8 cellular contexts compared by ENCODE assay signal in genomic region chr3:194472290-194472920, GRCh38. TPM values are rescaled to one million over a fixed set of nuclear protein-coding genes. Genes with fewer than 3 reads are reported as not detected.
DNase-seq lines count a peak whose midpoint lies in the region; ATAC-seq, FAIRE-seq and TF ChIP-seq lines count a peak whose summit lies in the region.

No MANE protein-coding gene starts in this region.

- no peak overlapping the region for H3K4me2 ChIP-seq in K562 (ENCODE audit: insufficient read depth, low read length)

- no peak overlapping the region for H2AFZ ChIP-seq in K562 (ENCODE audit: low read depth, low read length)

- TF ChIP-seq POLR2A in K562 (conservative IDR thresholded peaks at IDR 0.05): no peak

- CTCF ChIA-PET in K562 (lab: Yijun Ruan, JAX; ENCODE audit: low intra/inter-chr PET ratio): interaction anchor here (0.8 to 1.9 kb wide), 5 partner anchors 15 to 122 kb away, joined by 3 to 23 read pairs (median 5); partner anchors contain the start of gene ATP13A3

- peak; percentile 78 to 98 (median 86) for TF ChIP-seq CTCF in K562 (IDR thresholded peaks at IDR 0.05 in 2 of 3, conservative IDR thresholded peaks at IDR 0.05 in 1 of 3; ENCODE audit: insufficient read depth in 2 of 3, low read depth in 1 of 3, low read length in 3 of 3)

- no peak overlapping the region for H3K4me3 ChIP-seq in K562

- peaks cover 99% of the 10 kb centered on the region for H3K79me2 ChIP-seq in K562 (ENCODE audit: control insufficient read depth, insufficient read depth, low read length)

- H3K9me1 ChIP-seq in K562 (ENCODE audit: control insufficient read depth, insufficient read depth, low read length): no peaks in the 10 kb centered on the region

- POLR2A ChIA-PET in K562 (lab: Yijun Ruan, JAX): interaction anchor here (0.6 to 1.4 kb wide), 9 partner anchors 11 to 1237 kb away, joined by 3 to 7 read pairs (median 3); no protein-coding TSS in a partner anchor

- H3K27me3 ChIP-seq in K562 (ENCODE audit: control insufficient read depth in 2 of 2, insufficient read depth in 2 of 2, low read length in 2 of 2): no peaks in the 10 kb centered on the region

- FAIRE-seq in K562 (lab: Jason Lieb, UNC): peak; percentile 6
- FAIRE-seq in islet of Langerhans (lab: Jason Lieb, UNC): peak; percentile 91

- peaks cover 30% of the 10 kb centered on the region; the same call in 1 of the 2 replicates for H4K20me1 ChIP-seq in K562 (replicated peaks; ENCODE audit: control insufficient read depth, insufficient read depth, low read length)

- peak; percentile 98 for TF ChIP-seq RAD21 in K562 (CRISPR knock-in tag; conservative IDR thresholded peaks at IDR 0.05 in 1 of 2, IDR thresholded peaks at IDR 0.05 in 1 of 2)

- H3K9ac ChIP-seq in K562 (ENCODE audit: insufficient read depth in 1 of 2, low read depth in 2 of 2, low read length in 2 of 2): no peak overlapping the region

- peak; percentile 10 for DNase-seq in COLO668 (lab: John Stamatoyannopoulos, UW; ENCODE audit: unreplicated experiment)
- peak; percentile 81 for DNase-seq in NCI-H69 (lab: John Stamatoyannopoulos, UW)
- peak; percentile 29 to 67 (median 36) for DNase-seq in K562 (ENCODE audit: extremely low read depth in 1 of 4, low spot score in 3 of 4)
- DNase-seq in stromal cell of bone marrow (ENCODE audit: low read depth): peak; percentile 60

- in situ Hi-C loops in K562 (cut with MboI): no loop called here

- intact Hi-C loops in K562 (cut with micrococcal nuclease): loop anchor here (1.0 kb wide), 4 partner anchors 48 to 161 kb away; partner anchors contain the start of gene TMEM44

- peak; percentile 74 for ATAC-seq in GM18867 (IDR thresholded peaks at IDR 0.05; ENCODE audit: unreplicated experiment)
- peak; percentile 75 for ATAC-seq in HG03280 (IDR thresholded peaks at IDR 0.05; ENCODE audit: unreplicated experiment)
- peak; percentile 81 for ATAC-seq in K562
- no peak for ATAC-seq in GM18858 (IDR thresholded peaks at IDR 0.05; ENCODE audit: unreplicated experiment)

- no TSS peak for BruUV-seq in K562 (replicated peaks; lab: Mats Ljungman, UMichigan)

- H3K4me1 ChIP-seq in K562 (replicated peaks in 1 of 2; ENCODE audit: control insufficient read depth in 2 of 2, insufficient read depth in 2 of 2, low read length in 2 of 2): peaks cover 0 to 19% of the 10 kb centered on the region in 2 experiments; a peak in 4 of 5 replicates

- H3K9me3 ChIP-seq in K562 (replicated peaks; ENCODE audit: control insufficient read depth, insufficient read depth, low read depth, low read length): no peaks in the 10 kb centered on the region

- no peak for TF ChIP-seq EP300 in K562 (IDR thresholded peaks at IDR 0.05; ENCODE audit: low read length)

- H3K36me3 ChIP-seq in K562 (ENCODE audit: control insufficient read depth, insufficient read depth, low read length): peaks cover 17% of the 10 kb centered on the region; the same call in 1 of the 3 replicates

- 63% methylated on average over 4 of the region's 4 CpGs for WGBS in K562 (ENCODE audit: insufficient coverage, low coverage, missing lambda C conversion rate)

- H3K27ac ChIP-seq in K562 (ENCODE audit: extremely low read depth, low read depth, low read length): no peak overlapping the region

TF ChIP-seq in K562, 482 proteins besides CTCF, POLR2A, EP300 and RAD21 (continues in another document):
- TF ChIP-seq ZNF75A (CRISPR knock-in tag; IDR thresholded peaks at IDR 0.05) (no peak), EGR1 (conservative IDR thresholded peaks at IDR 0.05) (no peak), POU5F1 (IDR thresholded peaks at IDR 0.05; ENCODE audit: borderline replicate concordance, low read depth, low read length, partially characterized antibody) (no peak), MAZ (CRISPR knock-in tag; conservative IDR thresholded peaks at IDR 0.05 in 1 of 2, IDR thresholded peaks at IDR 0.05 in 1 of 2) (peak in 1 of 2 experiments; percentile 67; a peak in 1 of 4 replicates), TAF15 (IDR thresholded peaks at IDR 0.05; ENCODE audit: low read depth, low read length) (no peak), PRDM10 (IDR thresholded peaks at IDR 0.05; ENCODE audit: partially characterized antibody) (no peak), CREM (IDR thresholded peaks at IDR 0.05; ENCODE audit: low read depth) (no peak), POLR2B (IDR thresholded peaks at IDR 0.05; ENCODE audit: low read depth, partially characterized antibody) (no peak), MNT (conservative IDR thresholded peaks at IDR 0.05) (0 out of 4 replicates have a peak, but pooled peaks of 1 of the 2 experiments have one; percentile 14), CEBPG (CRISPR knock-in tag; IDR thresholded peaks at IDR 0.05) (no peak), CEBPG (tag; conservative IDR thresholded peaks at IDR 0.05 in 1 of 2, IDR thresholded peaks at IDR 0.05 in 1 of 2) (peak in 1 of 2 experiments; percentile 48; a peak in 1 of 4 replicates), CEBPB (tag; IDR thresholded peaks at IDR 0.05) (peak; percentile 39; the same call in 1 of the 2 replicates), ATF7 (IDR thresholded peaks at IDR 0.05) (no peak), GABPB1 (CRISPR knock-in tag; IDR thresholded peaks at IDR 0.05) (no peak), ZNF134 (CRISPR knock-in tag; conservative IDR thresholded peaks at IDR 0.05) (no peak), SP2 (IDR thresholded peaks at IDR 0.05; ENCODE audit: extremely low read depth, low read depth, low read length, poor library complexity, severe bottlenecking) (no peak), ELF4 (CRISPR knock-in tag; IDR thresholded peaks at IDR 0.05) (no peak), RFX5 (IDR thresholded peaks at IDR 0.05; ENCODE audit: low read depth, low read length) (no peak)

RNA-seq across cellular contexts. Expression of gene ATP13A3, which starts 14.4 kb away (rescaled TPM):
- 187 and 569 TPM in 2 replicates for total RNA-seq in K562 (2011; cell fraction: chromatin; rRNA removed; ENCODE audit: low replicate concordance)
- total RNA-seq in K562 (2011; cell fraction: nucleolus; rRNA removed): 75.4 and 99.2 TPM in 2 replicates
- 212 and 321 TPM in 2 replicates for total RNA-seq in K562 (2011; cell fraction: nucleoplasm; rRNA removed)
- total RNA-seq in K562 (2014; rRNA removed) (72.3 and 86.6 TPM in 2 replicates), K562 (2014; rRNA removed; fragmentation: Illumina TruSeq; extraction: Trizol) (116 and 120 TPM in 2 replicates), K562 (2015; rRNA removed; fragmentation: Illumina TruSeq; extraction: Trizol) (87.3 and 95.8 TPM in 2 replicates), K562 (2021) (85.4 and 95.2 TPM in 2 replicates)
- polyA plus RNA-seq in K562 (2011; rRNA removed) (99.4 and 135 TPM in 2 replicates), K562 (2014; fragmentation: Illumina TruSeq; extraction: Trizol) (65.9 and 77.7 TPM in 2 replicates), K562 (2014; fragmentation: Nextera tagmentation; extraction: Ambion mirVana) (10 to 100 TPM; 16.6 to 16.8 TPM), K562 (2014; rRNA removed) (46.2 and 54.7 TPM in 2 replicates)
- polyA plus RNA-seq in K562 (2011; cell fraction: cytosol; rRNA removed): 14.3 and 36.7 TPM in 2 replicates
- 52.7 and 77.5 TPM in 2 replicates for polyA plus RNA-seq in K562 (2011; cell fraction: nucleus; rRNA removed)
- polyA plus RNA-seq in K562 (2012): 35.4 and 37.3 TPM in 2 replicates
- polyA minus RNA-seq in K562 (2011; rRNA and poly(A)+ RNA removed): 360 and 406 TPM in 2 replicates
- 76.2 and 93.9 TPM in 2 replicates for polyA minus RNA-seq in K562 (2011; cell fraction: cytosol; rRNA and poly(A)+ RNA removed)
- 87.1 and 158 TPM in 2 replicates for polyA minus RNA-seq in K562 (2011; cell fraction: nucleus; rRNA and poly(A)+ RNA removed)

Comparison
In these comparisons a context has a peak if more than half of its experiments do, and no peak if none do; other contexts are left out.
1. DNase-seq: peak in every context shown above with its lines; median percentile 81 in NCI-H69; 60 in stromal cell of bone marrow; 36 in K562; 10 in COLO668.